ENCODE assay signal across 8 cellular contexts in the genomic region with DNA sequence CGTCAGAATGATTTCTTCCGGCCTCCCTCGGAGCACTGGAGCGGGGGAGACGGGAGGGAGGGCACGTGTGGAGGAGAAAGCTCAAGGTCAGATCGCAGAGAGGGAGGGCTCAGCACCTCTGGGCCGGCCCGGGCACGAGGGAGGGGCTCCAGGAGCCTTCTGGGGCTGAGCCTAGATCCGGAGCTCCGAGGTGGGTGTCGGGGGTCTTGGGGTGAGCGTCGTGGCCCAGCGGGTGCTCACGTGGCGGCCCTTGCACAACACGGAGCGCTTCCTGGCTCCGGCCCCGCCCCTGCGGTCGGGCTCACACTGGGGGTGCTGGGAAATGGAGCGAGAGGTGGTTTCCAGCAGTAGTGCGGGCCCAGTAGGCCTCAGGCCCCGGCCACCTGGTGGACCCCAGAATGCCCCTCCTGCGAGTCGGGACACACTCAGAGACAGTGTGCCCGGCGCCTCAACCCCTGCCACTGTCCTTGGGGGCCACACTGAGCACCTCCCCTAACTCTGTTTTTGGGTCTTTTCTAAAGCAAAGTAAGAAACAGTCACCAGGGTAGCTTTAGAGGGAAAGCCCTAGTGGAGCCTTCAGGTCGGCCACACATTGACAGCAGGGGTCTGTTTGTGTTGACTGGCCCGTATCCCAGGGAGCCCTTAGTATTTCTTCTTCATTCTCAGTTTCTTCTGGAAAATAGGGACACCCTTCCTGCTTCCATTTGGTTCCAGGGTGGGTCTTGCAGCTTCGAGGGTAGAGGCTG. TPM values are rescaled to one million over a fixed set of nuclear protein-coding genes. Genes with fewer than 3 reads are reported as not detected.
DNase-seq lines count a peak whose midpoint lies in the region; ATAC-seq and TF ChIP-seq lines count a peak whose summit lies in the region.

No MANE protein-coding gene starts in this region.

- ATAC-seq in GM18508 (IDR thresholded peaks at IDR 0.05; ENCODE audit: insufficient read depth, unreplicated experiment) (peak; percentile 48), HG02938 (IDR thresholded peaks at IDR 0.05; ENCODE audit: unreplicated experiment) (peak; percentile 62)
- ATAC-seq in activated T-cell treated with anti-CD3 and anti-CD28 coated beads, Interleukin-2, amount 50 U/mL, for 72 hours (replicated peaks in 1 of 2) = peak; percentile 68 to 76

- H3K9me3 ChIP-seq in NT2/D1 (ENCODE audit: insufficient read depth, low read length) = no peaks in the 10 kb centered on the region
- no peaks in the 10 kb centered on the region for H3K9me3 ChIP-seq in fibroblast of lung (ENCODE audit: control insufficient read depth, insufficient read depth, low read depth, low read length)
- no peaks in the 10 kb centered on the region for H3K9me3 ChIP-seq in neural cell (ENCODE audit: low read length)
- H3K9me3 ChIP-seq in stomach = no peaks in the 10 kb centered on the region

- H3K36me3 Mint-ChIP-seq in activated T-cell treated with anti-CD3 and anti-CD28 coated beads, Interleukin-2, amount 50 U/mL, for 72 hours (ENCODE audit: insufficient read depth in 2 of 2) = peaks cover 18 to 22% of the 10 kb centered on the region in 2 donors

- 4 to 7% (median 5%) methylated on average over 23 to 34 of the region's 34 CpGs for WGBS in stomach, 5 donors

- peaks cover 17% of the 10 kb centered on the region for H3K4me1 ChIP-seq in NT2/D1 (ENCODE audit: insufficient read depth, insufficient read length)
- H3K4me1 ChIP-seq in fibroblast of lung (ENCODE audit: control insufficient read depth, extremely low read depth, insufficient read depth, low read length) = peaks cover 10% of the 10 kb centered on the region
- peaks cover 48 to 72% (median 58%) of the 10 kb centered on the region in 4 donors for H3K4me1 ChIP-seq in stomach

- peak overlapping the region; percentile 88 to 92 for H3K4me3 Mint-ChIP-seq in activated T-cell treated with anti-CD3 and anti-CD28 coated beads, Interleukin-2, amount 50 U/mL, for 72 hours

- H3K9ac ChIP-seq in NT2/D1 (ENCODE audit: insufficient read length, low read depth) (peak overlapping the region; percentile 83), fibroblast of lung (ENCODE audit: insufficient read depth, low read length) (peak overlapping the region; percentile 95), neural cell (ENCODE audit: low read length) (peak overlapping the region; percentile 69)

- H3K79me2 ChIP-seq in fibroblast of lung (ENCODE audit: control insufficient read depth, insufficient read depth, low read length) (peaks cover 33% of the 10 kb centered on the region), neural cell (replicated peaks; ENCODE audit: insufficient read depth, low read length) (no peaks in the 10 kb centered on the region)

- H3K4me3 ChIP-seq in NT2/D1 (ENCODE audit: insufficient read length, low read depth) (peak overlapping the region; percentile 81), fibroblast of lung (replicated peaks in 1 of 4; ENCODE audit: control extremely low read depth in 1 of 4, insufficient read depth in 1 of 4, low read depth in 3 of 4, low read length in 4 of 4) (peak overlapping the region; percentile 56 to 85 (median 78)), neural cell (ENCODE audit: low read length) (peak overlapping the region; percentile 73), stomach (peak overlapping the region; percentile 66 to 93 (median 78))

- TF ChIP-seq RAD21 in neural cell (conservative IDR thresholded peaks at IDR 0.05) = no peak

- DNase-seq in A172 (ENCODE audit: low spot score) (peak; percentile 54), NT2/D1 (ENCODE audit: low read depth, low spot score) (no peak), fibroblast of lung (ENCODE audit: low read depth in 2 of 2) (peak; percentile 61 to 70), stomach (peak; percentile 77)
- peak; percentile 83 to 88 for DNase-seq in activated T-cell treated with anti-CD3 and anti-CD28 coated beads, Interleukin-2, amount 50 U/mL, for 72 hours

- TF ChIP-seq CTCF in fibroblast of lung (conservative IDR thresholded peaks at IDR 0.05 in 1 of 2, IDR thresholded peaks at IDR 0.05 in 1 of 2; ENCODE audit: low read depth in 1 of 2, low read length in 2 of 2) = no peak
- TF ChIP-seq CTCF in neural cell (IDR thresholded peaks at IDR 0.05; ENCODE audit: poor library complexity, severe bottlenecking) = no peak
- no peak for TF ChIP-seq CTCF in stomach (IDR thresholded peaks at IDR 0.05)

- TF ChIP-seq EP300 in neural cell (conservative IDR thresholded peaks at IDR 0.05; ENCODE audit: poor library complexity, severe bottlenecking) (no peak), stomach (IDR thresholded peaks at IDR 0.05) (no peak)

- intact Hi-C loops in stomach (cut with DNase I; ENCODE audit: low total_unique reads) = no loop called here

- H3K27me3 Mint-ChIP-seq in activated T-cell treated with anti-CD3 and anti-CD28 coated beads, Interleukin-2, amount 50 U/mL, for 72 hours (ENCODE audit: low read depth) = no peaks in the 10 kb centered on the region

- peaks cover 35% of the 10 kb centered on the region for H3K4me1 Mint-ChIP-seq in activated T-cell treated with anti-CD3 and anti-CD28 coated beads, Interleukin-2, amount 50 U/mL, for 72 hours (ENCODE audit: low read depth)

- H3K36me3 ChIP-seq in NT2/D1 (ENCODE audit: insufficient read depth, insufficient read length, low read length) (peaks cover 46% of the 10 kb centered on the region), fibroblast of lung (ENCODE audit: control insufficient read depth, insufficient read depth, low read length) (peaks cover 29% of the 10 kb centered on the region), neural cell (ENCODE audit: insufficient read depth, low read length) (no peaks in the 10 kb centered on the region), stomach (peaks cover 38 to 43% (median 41%) of the 10 kb centered on the region in 4 donors)

- H3K9me3 Mint-ChIP-seq in activated T-cell treated with anti-CD3 and anti-CD28 coated beads, Interleukin-2, amount 50 U/mL, for 72 hours = no peaks in the 10 kb centered on the region

- peak overlapping the region; percentile 98 for H3K27ac Mint-ChIP-seq in activated T-cell treated with anti-CD3 and anti-CD28 coated beads, Interleukin-2, amount 50 U/mL, for 72 hours

- H3K4me2 ChIP-seq in fibroblast of lung (ENCODE audit: extremely low read depth, insufficient read depth, low read length) = peak overlapping the region; percentile 88
- peak overlapping the region; percentile 55 for H3K4me2 ChIP-seq in neural cell (ENCODE audit: low read length)

- H4K20me1 ChIP-seq in fibroblast of lung (ENCODE audit: control insufficient read depth, extremely low read depth, insufficient read depth, low read length) (no peaks in the 10 kb centered on the region), neural cell (ENCODE audit: insufficient read depth) (no peaks in the 10 kb centered on the region)

- no peaks in the 10 kb centered on the region for H3K9me2 ChIP-seq in neural cell (ENCODE audit: insufficient read depth, low read length)

- H3K27ac ChIP-seq in fibroblast of lung (ENCODE audit: insufficient read depth, low read length) (peak overlapping the region; percentile 85), neural cell (ENCODE audit: low read length) (no peak overlapping the region), stomach (peak overlapping the region; percentile 91 to 96 (median 94))

- no peak for TF ChIP-seq POLR2A in stomach (IDR thresholded peaks at IDR 0.05)

- no peaks in the 10 kb centered on the region for H3K27me3 ChIP-seq in NT2/D1 (ENCODE audit: insufficient read depth, insufficient read length)
- H3K27me3 ChIP-seq in fibroblast of lung (ENCODE audit: control insufficient read depth, insufficient read depth, low read length) = no peaks in the 10 kb centered on the region
- no peaks in the 10 kb centered on the region for H3K27me3 ChIP-seq in neural cell (ENCODE audit: insufficient read depth, low read depth, low read length)
- no peaks in the 10 kb centered on the region for H3K27me3 ChIP-seq in stomach

- no peaks in the 10 kb centered on the region for H3F3A ChIP-seq in neural cell (ENCODE audit: insufficient read depth, low read length, poor library complexity, severe bottlenecking)

- H2AFZ ChIP-seq in fibroblast of lung (ENCODE audit: low read length) (peak overlapping the region; percentile 3), neural cell (ENCODE audit: low read depth, low read length) (peak overlapping the region; percentile 27)

TF ChIP-seq in neural cell, 6 proteins besides CTCF, POLR2A, EP300 and RAD21 (continues in another document):
- TF ChIP-seq POLR2AphosphoS5 (IDR thresholded peaks at IDR 0.05) = no peak
- no peak for TF ChIP-seq EZH2 (IDR thresholded peaks at IDR 0.05; ENCODE audit: borderline replicate concordance, insufficient read depth, low read length, poor library complexity, severe bottlenecking)
- TF ChIP-seq MXI1 (conservative IDR thresholded peaks at IDR 0.05; ENCODE audit: poor library complexity, severe bottlenecking) = no peak
- TF ChIP-seq TAF1 (IDR thresholded peaks at IDR 0.05; ENCODE audit: low read depth) = no peak

RNA-seq across cellular contexts. Expression of a gene that starts 0.8 kb away (rescaled TPM):
- 38.2 and 47.2 TPM in 2 replicates for total RNA-seq in A172 (2014; rRNA removed; shearing (Covaris generic))
- 100 to 1,000 TPM; 102 to 104 TPM for total RNA-seq in activated T-cell treated with anti-CD3 and anti-CD28 coated beads, Interleukin-2, amount 50 U/mL, for 72 hours
- total RNA-seq in fibroblast of lung = 18.2 and 18.7 TPM in 2 replicates
- 63.0 and 82.2 TPM in 2 replicates for polyA plus RNA-seq in fibroblast of lung
- 53.2 and 71.9 TPM in 2 replicates for polyA plus RNA-seq in fibroblast of lung (2012)
- polyA minus RNA-seq in fibroblast of lung (ENCODE audit: low replicate concordance) = 137 and 359 TPM in 2 replicates
- 13.6 and 15.4 TPM in 2 replicates for polyA plus RNA-seq in neural cell
- 8.5 and 9.5 TPM in 2 replicates for polyA minus RNA-seq in neural cell
- total RNA-seq in stomach = 100 to 1,000 TPM in 1 of 5 donors, 10 to 100 TPM in 3, 1 to 10 TPM in 1; 6.4 to 149 (median 46.8) TPM
- polyA plus RNA-seq in stomach = 100 to 1,000 TPM in 1 of 3 donors, 10 to 100 TPM in 2; 27.5 to 177 (median 54.7) TPM
